ENCODE assay signal across 14 cellular contexts in genomic region chr4:98514930-98515809, GRCh38.
DNase-seq lines count a peak whose midpoint lies in the region; ATAC-seq, FAIRE-seq and TF ChIP-seq lines count a peak whose summit lies in the region.
"Had no signal": no experiment of that assay in that cellular context is flagged by ENCODE, and none has a peak within 500 bp of the region (broad histone marks: within the 10 kb centered on the region; RNA-seq: fewer than 3 reads in every experiment).

No MANE protein-coding gene starts in this region.

- H3K9me3 Mint-ChIP-seq in activated T-helper 2 cell treated with anti-CD3 and anti-CD28 coated beads, Interferon-gamma antibody, Interleukin-2, Interleukin-4, amounts not matched to agents 10 μg/mL and 5 μg/mL and 100 μg/mL, durations not matched to agents 14 hours and 24 hours and 36 hours: no peaks in the 10 kb centered on the region
- H3K9me3 Mint-ChIP-seq: dendritic cell treated with granulocyte-macrophage colony-stimulating factor and Interleukin-4, amounts not matched to agents 40 ng/mL and 50 ng/mL, for 4 days had no signal

- ATAC-seq in A549: peak; percentile 19 to 30; a peak in 3 of 6 replicates
- peak; percentile 52 for ATAC-seq in HepG2

- H3K9ac ChIP-seq in HepG2 (ENCODE audit: insufficient read depth, low read depth, low read length): no peak overlapping the region
- H3K9ac ChIP-seq: parathyroid adenoma had no signal

- H3K4me3 ChIP-seq in A549 (no peak overlapping the region), HepG2 (replicated peaks in 1 of 3; ENCODE audit: insufficient read depth in 1 of 3, low read depth in 2 of 3, low read length in 3 of 3) (no peak overlapping the region), sigmoid colon (no peak overlapping the region)

- 89% methylated on average over 5 of the region's 5 CpGs for WGBS in A549 (ENCODE audit: missing lambda C conversion rate)
- WGBS in HepG2 (ENCODE audit: low lambda C conversion rate): 6% methylated on average over 4 of the region's 5 CpGs
- WGBS in sigmoid colon, 2 donors: 79 to 87% methylated on average over 5 of the region's 5 CpGs

- H3K27ac ChIP-seq in A549: peak overlapping the region; percentile 79 to 85
- H3K27ac ChIP-seq in HepG2 (ENCODE audit: extremely low read length, insufficient read depth, low read length): no peak overlapping the region
- H3K27ac ChIP-seq in sigmoid colon: peak overlapping the region in 1 of 4 donors; percentile 0
- H3K27ac ChIP-seq: parathyroid adenoma had no signal

- H3K4me1 ChIP-seq in A549: peaks cover 41% of the 10 kb centered on the region
- peaks cover 10% of the 10 kb centered on the region; the same call in 1 of the 2 replicates for H3K4me1 ChIP-seq in HepG2 (ENCODE audit: insufficient read depth, low read length)
- H3K4me1 ChIP-seq in sigmoid colon: peaks cover 0 to 39% (median 22%) of the 10 kb centered on the region in 4 donors

- POLR2A ChIA-PET in A549 (lab: Yijun Ruan, JAX): no interaction called here
- POLR2A ChIA-PET in HepG2 (lab: Yijun Ruan, JAX): no interaction called here

- H3K4me2 ChIP-seq in A549: peak overlapping the region; percentile 65
- no peak overlapping the region for H3K4me2 ChIP-seq in HepG2 (ENCODE audit: low read depth, low read length)

- no peak for FAIRE-seq in A549 (lab: Jason Lieb, UNC)
- no peak for FAIRE-seq in HepG2 (lab: Jason Lieb, UNC)
- FAIRE-seq: GM18507 had no signal

- CTCF ChIA-PET in A549 (lab: Yijun Ruan, JAX) (interaction anchor here (0.9 to 2.3 kb wide), 2 partner anchors 48 to 212 kb away, joined by 3 to 7 read pairs; no protein-coding TSS in a partner anchor), HepG2 (lab: Yijun Ruan, JAX; ENCODE audit: low intra/inter-chr PET ratio, low total read pairs) (no interaction called here)

- TF ChIP-seq CTCF in A549 (IDR thresholded peaks at IDR 0.05): no peak
- no peak for TF ChIP-seq CTCF in HepG2 (CRISPR knock-in tag; IDR thresholded peaks at IDR 0.05)
- TF ChIP-seq CTCF in sigmoid colon (IDR thresholded peaks at IDR 0.05): no peak

- peak overlapping the region; percentile 30 for H3K27ac Mint-ChIP-seq in activated T-helper 2 cell treated with anti-CD3 and anti-CD28 coated beads, Interferon-gamma antibody, Interleukin-2, Interleukin-4, amounts not matched to agents 10 μg/mL and 5 μg/mL and 100 μg/mL, durations not matched to agents 14 hours and 24 hours and 36 hours
- H3K27ac Mint-ChIP-seq: activated naive CD4-positive, alpha-beta T cell treated with anti-CD3 and anti-CD28 coated beads, Interleukin-2, amount 10 ng/mL, durations not matched to agents 7 days and 5 days; dendritic cell treated with granulocyte-macrophage colony-stimulating factor and Interleukin-4, amounts not matched to agents 40 ng/mL and 50 ng/mL, for 4 days had no signal

- DNase-seq in A549 (ENCODE audit: low read depth in 1 of 2, low spot score in 1 of 2): no peak
- DNase-seq in HT1080 (ENCODE audit: low read depth): peak; percentile 55
- no peak for DNase-seq in activated T-helper 2 cell treated with anti-CD3 and anti-CD28 coated beads, Interferon-gamma antibody, Interleukin-2, Interleukin-4, amounts not matched to agents 10 μg/mL and 5 μg/mL and 100 μg/mL, durations not matched to agents 14 hours and 24 hours and 36 hours (ENCODE audit: low spot score)
- DNase-seq in HepG2 (ENCODE audit: low spot score): no peak
- DNase-seq in T-helper 1 cell: no peak
- no peak for DNase-seq in activated naive CD4-positive, alpha-beta T cell (lab: John Stamatoyannopoulos, UW)
- DNase-seq in stimulated activated CD4-positive, alpha-beta T cell treated with anti-CD3 and anti-CD28 coated beads, Interleukin-4, amount 100 ng/mL, for 1 hour: no peak
- DNase-seq in sigmoid colon: no peak
- DNase-seq: activated naive CD4-positive, alpha-beta T cell treated with anti-CD3 and anti-CD28 coated beads, Interleukin-2, amount 10 ng/mL, durations not matched to agents 7 days and 5 days; NCI-H2029; stimulated activated CD8-positive, alpha-beta memory T cell treated with anti-CD3 and anti-CD28 coated beads, Interleukin-4, amount 100 ng/mL, for 48 hours had no signal

- TF ChIP-seq POLR2A in A549 (IDR thresholded peaks at IDR 0.05; ENCODE audit: low read length) (no peak), HepG2 (IDR thresholded peaks at IDR 0.05; ENCODE audit: insufficient read depth in 1 of 2, low read depth in 2 of 2, low read length in 2 of 2) (no peak), sigmoid colon (IDR thresholded peaks at IDR 0.05) (no peak)

- H3K79me2 ChIP-seq in HepG2 (ENCODE audit: insufficient read depth, low read length): no peaks in the 10 kb centered on the region
- H3K79me2 ChIP-seq: parathyroid adenoma had no signal

- no peak for TF ChIP-seq EP300 in A549 (IDR thresholded peaks at IDR 0.05)
- no peak for TF ChIP-seq EP300 in HepG2 (IDR thresholded peaks at IDR 0.05; ENCODE audit: low read depth in 2 of 2, low read length in 2 of 2)
- no peak for TF ChIP-seq EP300 in HepG2 (CRISPR knock-in tag; IDR thresholded peaks at IDR 0.05; ENCODE audit: borderline replicate concordance)
- TF ChIP-seq EP300 in sigmoid colon (IDR thresholded peaks at IDR 0.05): no peak

- peaks cover 0 to 3% of the 10 kb centered on the region in 2 experiments; a peak in 1 of 5 replicates for H3K27me3 ChIP-seq in HepG2 (ENCODE audit: control insufficient read depth in 1 of 2, insufficient read depth in 2 of 2, low read length in 2 of 2)
- no peaks in the 10 kb centered on the region for H3K27me3 ChIP-seq in sigmoid colon

- intact Hi-C loops in activated T-helper 2 cell treated with anti-CD3 and anti-CD28 coated beads, Interferon-gamma antibody, Interleukin-2, Interleukin-4, amounts not matched to agents 10 μg/mL and 5 μg/mL and 100 μg/mL, durations not matched to agents 14 hours and 24 hours and 36 hours (cut with micrococcal nuclease): loop anchor here (5.0 to 10.0 kb wide), 2 partner anchors 50 to 253 kb away; partner anchors contain the start of gene RAP1GDS1
- intact Hi-C loops in HepG2 (cut with micrococcal nuclease; ENCODE audit: unreplicated experiment) (no loop called here), sigmoid colon (cut with DNase I) (no loop called here)

- in situ Hi-C loops in HepG2 (cut with HindIII; ENCODE audit: extremely low pct_ligation_motif_present, low pct_unique_long_range_greater_than_20kb): no loop called here

- no peaks in the 10 kb centered on the region for H3K9me3 ChIP-seq in A549
- no peaks in the 10 kb centered on the region for H3K9me3 ChIP-seq in HepG2 (ENCODE audit: low read length)
- H3K9me3 ChIP-seq in sigmoid colon: no peaks in the 10 kb centered on the region

- peaks cover 15% of the 10 kb centered on the region for H3K36me3 Mint-ChIP-seq in activated T-helper 2 cell treated with anti-CD3 and anti-CD28 coated beads, Interferon-gamma antibody, Interleukin-2, Interleukin-4, amounts not matched to agents 10 μg/mL and 5 μg/mL and 100 μg/mL, durations not matched to agents 14 hours and 24 hours and 36 hours (ENCODE audit: low read depth)

- H3K4me1 Mint-ChIP-seq in activated T-helper 2 cell treated with anti-CD3 and anti-CD28 coated beads, Interferon-gamma antibody, Interleukin-2, Interleukin-4, amounts not matched to agents 10 μg/mL and 5 μg/mL and 100 μg/mL, durations not matched to agents 14 hours and 24 hours and 36 hours (ENCODE audit: low read depth): peaks cover 80% of the 10 kb centered on the region

- no peak overlapping the region for H3K4me3 Mint-ChIP-seq in activated T-helper 2 cell treated with anti-CD3 and anti-CD28 coated beads, Interferon-gamma antibody, Interleukin-2, Interleukin-4, amounts not matched to agents 10 μg/mL and 5 μg/mL and 100 μg/mL, durations not matched to agents 14 hours and 24 hours and 36 hours (ENCODE audit: low read depth)
- H3K4me3 Mint-ChIP-seq: activated naive CD4-positive, alpha-beta T cell treated with anti-CD3 and anti-CD28 coated beads, Interleukin-2, amount 10 ng/mL, durations not matched to agents 7 days and 5 days; dendritic cell treated with granulocyte-macrophage colony-stimulating factor and Interleukin-4, amounts not matched to agents 40 ng/mL and 50 ng/mL, for 4 days had no signal

- no peak overlapping the region for H2AFZ ChIP-seq in HepG2 (ENCODE audit: low read length)
- H2AFZ ChIP-seq: parathyroid adenoma had no signal

- no TSS peak for BruUV-seq in HepG2 (replicated peaks; lab: Mats Ljungman, UMichigan)

- no peak for TF ChIP-seq RAD21 in A549 (conservative IDR thresholded peaks at IDR 0.05 in 1 of 2, IDR thresholded peaks at IDR 0.05 in 1 of 2)
- no peak for TF ChIP-seq RAD21 in HepG2 (CRISPR knock-in tag; IDR thresholded peaks at IDR 0.05)

- H3K36me3 ChIP-seq in HepG2 (replicated peaks in 1 of 2; ENCODE audit: control insufficient read depth in 1 of 2, insufficient read depth in 2 of 2, low read length in 2 of 2) (no peaks in the 10 kb centered on the region), sigmoid colon (no peaks in the 10 kb centered on the region)

- H3K27me3 Mint-ChIP-seq in activated T-helper 2 cell treated with anti-CD3 and anti-CD28 coated beads, Interferon-gamma antibody, Interleukin-2, Interleukin-4, amounts not matched to agents 10 μg/mL and 5 μg/mL and 100 μg/mL, durations not matched to agents 14 hours and 24 hours and 36 hours (ENCODE audit: low read depth): no peaks in the 10 kb centered on the region
- H3K27me3 Mint-ChIP-seq: activated naive CD4-positive, alpha-beta T cell treated with anti-CD3 and anti-CD28 coated beads, Interleukin-2, amount 10 ng/mL, durations not matched to agents 7 days and 5 days; dendritic cell treated with granulocyte-macrophage colony-stimulating factor and Interleukin-4, amounts not matched to agents 40 ng/mL and 50 ng/mL, for 4 days had no signal

- H4K20me1 ChIP-seq in HepG2 (ENCODE audit: insufficient read depth, low read length): no peaks in the 10 kb centered on the region

TF ChIP-seq in A549, 52 proteins besides CTCF, POLR2A, EP300 and RAD21 (continues in another document):
- TF ChIP-seq EHMT2 (IDR thresholded peaks at IDR 0.05; ENCODE audit: low read depth) (no peak), SREBF2 (IDR thresholded peaks at IDR 0.05) (no peak), TP53 (CRISPR knock-in tag; IDR thresholded peaks at IDR 0.05) (no peak)

TF ChIP-seq in HepG2, 621 proteins besides CTCF, POLR2A, EP300 and RAD21 (continues in another document):
- no peak for TF ChIP-seq FOSL1 (CRISPR knock-in tag; IDR thresholded peaks at IDR 0.05; ENCODE audit: borderline replicate concordance)
